Comparison of ENCODE assay signal across 17 cellular contexts in genomic region chr5:68454766-68455165, GRCh38.
DNase-seq lines count a peak whose midpoint lies in the region; ATAC-seq, FAIRE-seq and TF ChIP-seq lines count a peak whose summit lies in the region.
"Had no signal": no experiment of that assay in that cellular context is flagged by ENCODE, and none has a peak within 500 bp of the region (broad histone marks: within the 10 kb centered on the region; RNA-seq: fewer than 3 reads in every experiment).

No MANE protein-coding gene starts in this region.

- no peak for TF ChIP-seq CTCF in HCT116 (IDR thresholded peaks at IDR 0.05 in 2 of 3, conservative IDR thresholded peaks at IDR 0.05 in 1 of 3; ENCODE audit: borderline replicate concordance in 1 of 3, insufficient read depth in 1 of 3, low read depth in 2 of 3, low read length in 2 of 3)
- TF ChIP-seq CTCF in K562 (IDR thresholded peaks at IDR 0.05 in 2 of 3, conservative IDR thresholded peaks at IDR 0.05 in 1 of 3; ENCODE audit: insufficient read depth in 2 of 3, low read depth in 1 of 3, low read length in 3 of 3): no peak

- H3K79me2 ChIP-seq in ACC112 (ENCODE audit: control insufficient read depth, insufficient read depth, low read length, unreplicated experiment) (no peaks in the 10 kb centered on the region), HCT116 (ENCODE audit: insufficient read depth, low read length) (no peaks in the 10 kb centered on the region), K562 (ENCODE audit: control insufficient read depth, insufficient read depth, low read length) (no peaks in the 10 kb centered on the region)

- no TSS peak for BruUV-seq in HCT116 (replicated peaks; lab: Mats Ljungman, UMichigan)
- BruUV-seq in K562 (replicated peaks; lab: Mats Ljungman, UMichigan): no TSS peak

- H3K4me1 ChIP-seq in ACC112 (ENCODE audit: control insufficient read depth, insufficient read depth, low read length, unreplicated experiment) (peaks cover 42% of the 10 kb centered on the region), HCT116 (ENCODE audit: control insufficient read depth in 1 of 2, insufficient read depth in 2 of 2, low read length in 2 of 2) (peaks cover 3 to 35% of the 10 kb centered on the region in 2 experiments; a peak in 2 of 4 replicates), K562 (replicated peaks in 1 of 2; ENCODE audit: control insufficient read depth in 2 of 2, insufficient read depth in 2 of 2, low read length in 2 of 2) (peaks cover 0 to 42% of the 10 kb centered on the region in 2 experiments; a peak in 3 of 5 replicates)

- TF ChIP-seq RAD21 in HCT116 (IDR thresholded peaks at IDR 0.05; ENCODE audit: low read depth): no peak
- TF ChIP-seq RAD21 in K562 (CRISPR knock-in tag; conservative IDR thresholded peaks at IDR 0.05 in 1 of 2, IDR thresholded peaks at IDR 0.05 in 1 of 2): no peak

- H3K9me3 ChIP-seq in HCT116 (ENCODE audit: control insufficient read depth in 1 of 2, insufficient read depth in 1 of 2, low read depth in 1 of 2, low read length in 2 of 2) (no peaks in the 10 kb centered on the region; a peak in 1 of 4 replicates), K562 (replicated peaks; ENCODE audit: control insufficient read depth, insufficient read depth, low read depth, low read length) (no peaks in the 10 kb centered on the region)
- H3K9me3 ChIP-seq: HAP-1 had no signal

- TF ChIP-seq POLR2A in HCT116 (IDR thresholded peaks at IDR 0.05; ENCODE audit: borderline replicate concordance, extremely low read depth, insufficient read depth, insufficient read length): no peak
- no peak for TF ChIP-seq POLR2A in K562 (conservative IDR thresholded peaks at IDR 0.05)

- no peaks in the 10 kb centered on the region for H3K9me2 ChIP-seq in HCT116 (ENCODE audit: insufficient read depth)

- H3K27ac ChIP-seq in ACC112 (ENCODE audit: low read depth, low read length) (peak overlapping the region; percentile 66), HCT116 (ENCODE audit: low read depth, low read length) (no peak overlapping the region), K562 (ENCODE audit: extremely low read depth, low read depth, low read length) (no peak overlapping the region)

- DNase-seq in EL (peak; percentile 51), HCT116 (ENCODE audit: low read depth, low spot score) (no peak), K562 (ENCODE audit: extremely low read depth in 1 of 4, low spot score in 3 of 4) (no peak)
- no peak for DNase-seq in activated T-cell treated with anti-CD3 and anti-CD28 coated beads, Interleukin-2, amount 50 U/mL, for 48 hours
- DNase-seq: 8988T; ACHN; C1 segment of cervical spinal cord; CD4-positive, alpha-beta T cell; DMS79 treated with DMSO at 0.1 percent for 48 hours; GOT3; IMR-90; KG1 had no signal

- H3K9ac ChIP-seq in HCT116 (ENCODE audit: low read length) (no peak overlapping the region), K562 (ENCODE audit: insufficient read depth in 1 of 2, low read depth in 2 of 2, low read length in 2 of 2) (no peak overlapping the region)

- CTCF ChIA-PET in HCT116 (lab: Charles Lee) (no interaction called here), K562 (lab: Yijun Ruan, JAX; ENCODE audit: low intra/inter-chr PET ratio) (no interaction called here)

- no peaks in the 10 kb centered on the region for H3K9me1 ChIP-seq in K562 (ENCODE audit: control insufficient read depth, insufficient read depth, low read length)

- H3K36me3 ChIP-seq in ACC112 (ENCODE audit: insufficient read depth, low read length) (0 out of 2 replicates have a peak, but pooled peaks cover 4% of the 10 kb centered on the region), HCT116 (ENCODE audit: control insufficient read depth in 1 of 2, insufficient read depth in 2 of 2, low read length in 2 of 2) (no peaks in the 10 kb centered on the region), K562 (ENCODE audit: control insufficient read depth, insufficient read depth, low read length) (no peaks in the 10 kb centered on the region)
- H3K36me3 ChIP-seq: HAP-1 had no signal

- peak overlapping the region; percentile 17; the same call in 1 of the 2 replicates for H3K4me3 ChIP-seq in ACC112 (ENCODE audit: low read depth, low read length)
- no peak overlapping the region for H3K4me3 ChIP-seq in HCT116 (replicated peaks in 1 of 2; ENCODE audit: low read depth in 1 of 2, low read length in 2 of 2)
- no peak overlapping the region for H3K4me3 ChIP-seq in K562
- H3K4me3 ChIP-seq: HAP-1 had no signal

- H2AFZ ChIP-seq in ACC112 (ENCODE audit: low read length, unreplicated experiment) (peak overlapping the region; percentile 89), HCT116 (ENCODE audit: low read depth, low read length, poor library complexity, severe bottlenecking) (peak overlapping the region; percentile 3), K562 (ENCODE audit: low read depth, low read length) (peak overlapping the region; percentile 41; the same call in 1 of the 2 replicates)

- H3K4me2 ChIP-seq in HCT116 (ENCODE audit: low read length): peak overlapping the region; percentile 29
- no peak overlapping the region for H3K4me2 ChIP-seq in K562 (ENCODE audit: insufficient read depth, low read length)

- 79% methylated on average over 2 of the region's 2 CpGs for WGBS in K562 (ENCODE audit: insufficient coverage, low coverage, missing lambda C conversion rate)

- POLR2A ChIA-PET in HCT116 (lab: Charles Lee): no interaction called here
- POLR2A ChIA-PET in K562 (lab: Yijun Ruan, JAX): no interaction called here

- TF ChIP-seq EP300 in K562 (IDR thresholded peaks at IDR 0.05; ENCODE audit: low read length): no peak

- no peaks in the 10 kb centered on the region for H3K27me3 ChIP-seq in ACC112 (ENCODE audit: insufficient read depth, low read length)
- no peaks in the 10 kb centered on the region for H3K27me3 ChIP-seq in HCT116 (ENCODE audit: insufficient read depth, low read length)
- no peaks in the 10 kb centered on the region for H3K27me3 ChIP-seq in K562 (ENCODE audit: control insufficient read depth in 2 of 2, insufficient read depth in 2 of 2, low read length in 2 of 2)

- intact Hi-C loops in HCT116 (cut with micrococcal nuclease) (loop anchor here (5.0 kb wide), 1 partner anchor 508 kb away; no protein-coding TSS in a partner anchor), K562 (cut with micrococcal nuclease) (no loop called here)

- H4K20me1 ChIP-seq in HCT116 (ENCODE audit: insufficient read depth) (no peaks in the 10 kb centered on the region), K562 (replicated peaks; ENCODE audit: control insufficient read depth, insufficient read depth, low read length) (no peaks in the 10 kb centered on the region)

- ATAC-seq in HCT116: no peak
- no peak for ATAC-seq in K562
- no peak for ATAC-seq in GM19452 (IDR thresholded peaks at IDR 0.05; ENCODE audit: unreplicated experiment)
- ATAC-seq in HG03025 (IDR thresholded peaks at IDR 0.05; ENCODE audit: low FRiP score, unreplicated experiment): no peak
- ATAC-seq in HG03469 (IDR thresholded peaks at IDR 0.05; ENCODE audit: unreplicated experiment): no peak

- RAD21 ChIA-PET in HCT116 (lab: Charles Lee; ENCODE audit: low non-redundant PET in 1 of 2, low total read pairs in 2 of 2, uncharacterized antibody in 2 of 2, unreplicated experiment in 2 of 2): no interaction called here

- FAIRE-seq in K562 (lab: Jason Lieb, UNC): no peak

- in situ Hi-C loops in K562 (cut with MboI): no loop called here

TF ChIP-seq in HCT116, 20 proteins besides CTCF, POLR2A, EP300 and RAD21:
- no peak for TF ChIP-seq CBX3 (IDR thresholded peaks at IDR 0.05; ENCODE audit: low read depth)
TF ChIP-seq in HCT116: peak in this region for 0.

TF ChIP-seq in K562, 482 proteins besides CTCF, POLR2A, EP300 and RAD21:
- TF ChIP-seq THAP7 (CRISPR knock-in tag; IDR thresholded peaks at IDR 0.05): no peak
- peak; percentile 23; the same call in 1 of the 2 replicates for TF ChIP-seq TCF3 (CRISPR knock-in tag; IDR thresholded peaks at IDR 0.05)
- TF ChIP-seq ZNF212 (CRISPR knock-in tag; IDR thresholded peaks at IDR 0.05): no peak
- no peak for TF ChIP-seq SAP30 (IDR thresholded peaks at IDR 0.05; ENCODE audit: borderline replicate concordance, insufficient read depth, low read depth, low read length, poor library complexity, severe bottlenecking)
- no peak for TF ChIP-seq FOXM1 (IDR thresholded peaks at IDR 0.05; ENCODE audit: low read depth)
- no peak for TF ChIP-seq FOXM1 (CRISPR knock-in tag; IDR thresholded peaks at IDR 0.05; ENCODE audit: low read depth)
- no peak for TF ChIP-seq ESRRA (IDR thresholded peaks at IDR 0.05; ENCODE audit: borderline replicate concordance, low read depth)
- peak; percentile 42; the same call in 1 of the 2 replicates for TF ChIP-seq CBFA2T3 (IDR thresholded peaks at IDR 0.05)
- no peak for TF ChIP-seq HNRNPLL (IDR thresholded peaks at IDR 0.05; ENCODE audit: low read depth, low read length, poor library complexity, severe bottlenecking)
- TF ChIP-seq SIN3A (IDR thresholded peaks at IDR 0.05; ENCODE audit: borderline replicate concordance in 2 of 2, control insufficient read depth in 1 of 2, low read depth in 2 of 2, low read length in 2 of 2): no peak
- no peak for TF ChIP-seq TEAD4 (IDR thresholded peaks at IDR 0.05; ENCODE audit: low read length)
- TF ChIP-seq TEAD4 (CRISPR knock-in tag; IDR thresholded peaks at IDR 0.05; ENCODE audit: borderline replicate concordance): no peak

Comparison
In these comparisons a context has a peak if more than half of its experiments do, and no peak if none do; other contexts are left out.
1. H2AFZ ChIP-seq: peak in every context shown above with its lines; median percentile 89 in ACC112; 41 in K562; 3 in HCT116.